8 cellular contexts compared by ENCODE assay signal in the genomic region with DNA sequence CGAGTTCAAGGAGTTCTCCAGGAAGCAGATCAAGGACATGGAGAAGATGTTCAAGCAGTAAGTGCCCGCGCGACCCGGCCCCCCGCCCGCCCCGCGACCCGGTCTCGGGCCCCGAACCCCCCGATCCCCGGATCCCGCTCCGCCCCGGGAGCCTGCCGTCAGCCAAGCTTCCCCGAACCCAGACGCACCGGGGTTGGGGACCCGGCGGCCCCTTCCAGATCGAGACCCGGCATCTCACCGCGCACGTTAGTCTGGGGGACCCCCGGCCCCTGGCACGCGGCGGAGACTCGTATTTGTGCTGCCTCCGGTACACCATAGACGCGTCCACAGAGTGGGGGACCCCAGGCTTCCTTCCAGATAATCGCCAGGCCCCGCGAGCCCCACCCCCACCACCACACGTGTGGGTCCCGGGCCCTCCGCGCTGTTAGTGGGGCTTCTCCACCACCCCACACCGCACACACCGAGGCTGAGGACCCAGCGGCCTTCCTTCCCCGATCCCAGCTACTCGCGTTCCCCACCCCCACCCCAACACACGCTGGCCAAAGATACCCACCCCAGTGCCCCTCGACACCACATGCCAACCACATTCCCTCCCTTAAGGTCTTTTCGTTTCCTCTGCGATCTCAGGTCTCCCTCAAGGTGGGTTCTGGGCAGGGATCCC. TPM values are rescaled to one million over a fixed set of nuclear protein-coding genes. Genes with fewer than 3 reads are reported as not detected.
DNase-seq lines count a peak whose midpoint lies in the region; ATAC-seq and TF ChIP-seq lines count a peak whose summit lies in the region.

No MANE protein-coding gene starts in this region.

- DNase-seq in heart right ventricle (peak in 1 of 2 donors; percentile 27), Right ventricle myocardium superior (no peak), left lobe of liver (ENCODE audit: low spot score) (no peak), NCI-H2171 treated with DMSO at 0.1 percent for 48 hours (lab: John Stamatoyannopoulos, UW) (no peak)
- peak; percentile 67 for DNase-seq in activated CD8-positive, alpha-beta memory T cell treated with anti-CD3 and anti-CD28 coated beads, Interleukin-2, amount 50 U/mL, for 48 hours
- DNase-seq in stimulated activated naive CD8-positive, alpha-beta T cell treated with anti-CD3 and anti-CD28 coated beads, Interleukin-15, amount 100 ng/mL, for 72 hours, result peak; percentile 12 to 19

- peaks cover 0 to 26% (median 0%) of the 10 kb centered on the region in 9 donors for H3K36me3 ChIP-seq in heart right ventricle
- no peaks in the 10 kb centered on the region for H3K36me3 ChIP-seq in iPS-18a (ENCODE audit: control insufficient read depth, low read depth, low read length)

- H3K27me3 Mint-ChIP-seq in stimulated activated naive CD8-positive, alpha-beta T cell treated with anti-CD3 and anti-CD28 coated beads, Interleukin-15, amount 100 ng/mL, for 72 hours, result peaks cover 28% of the 10 kb centered on the region

- intact Hi-C loops in heart right ventricle (cut with DNase I), result loop anchor here in 1 of 10 donors (5.0 kb wide), 1 partner anchor 68 kb away; no protein-coding TSS in a partner anchor
- intact Hi-C loops in Right ventricle myocardium superior (cut with DNase I), result loop anchor here (5.0 kb wide), 1 partner anchor 83 kb away; no protein-coding TSS in a partner anchor

- no peak for TF ChIP-seq CTCF in heart right ventricle (IDR thresholded peaks at IDR 0.05)

- H3K4me3 ChIP-seq in heart right ventricle (peak overlapping the region; percentile 70 to 94 (median 84)), iPS-18a (ENCODE audit: low read length) (peak overlapping the region; percentile 56)

- H3K27me3 ChIP-seq in heart right ventricle (no peaks in the 10 kb centered on the region), iPS-18a (ENCODE audit: control insufficient read depth, insufficient read depth, low read length) (peaks cover 28% of the 10 kb centered on the region)

- peak overlapping the region; percentile 41 to 96 for H3K27ac Mint-ChIP-seq in stimulated activated naive CD8-positive, alpha-beta T cell treated with anti-CD3 and anti-CD28 coated beads, Interleukin-15, amount 100 ng/mL, for 72 hours

- peaks cover 56% of the 10 kb centered on the region for H3K4me1 Mint-ChIP-seq in stimulated activated naive CD8-positive, alpha-beta T cell treated with anti-CD3 and anti-CD28 coated beads, Interleukin-15, amount 100 ng/mL, for 72 hours

- H3K4me1 ChIP-seq in heart right ventricle (peaks cover 7 to 66% (median 45%) of the 10 kb centered on the region in 9 donors), iPS-18a (ENCODE audit: control insufficient read depth, low read depth, low read length) (peaks cover 4% of the 10 kb centered on the region)

- ATAC-seq in heart right ventricle (peak in 1 of 8 donors; percentile 12), Right ventricle myocardium superior (ENCODE audit: poor library complexity) (no peak), left lobe of liver (no peak), GM18517 (IDR thresholded peaks at IDR 0.05; ENCODE audit: unreplicated experiment) (no peak)
- ATAC-seq in stimulated activated naive CD8-positive, alpha-beta T cell treated with anti-CD3 and anti-CD28 coated beads, Interleukin-15, amount 100 ng/mL, for 72 hours, result peak; percentile 11

- H3K9me3 Mint-ChIP-seq in stimulated activated naive CD8-positive, alpha-beta T cell treated with anti-CD3 and anti-CD28 coated beads, Interleukin-15, amount 100 ng/mL, for 72 hours, result no peaks in the 10 kb centered on the region

- H3K9me3 ChIP-seq in heart right ventricle (no peaks in the 10 kb centered on the region), iPS-18a (ENCODE audit: control insufficient read depth, low read depth, low read length) (no peaks in the 10 kb centered on the region)

- peak overlapping the region; percentile 13 for H3K9ac ChIP-seq in iPS-18a (ENCODE audit: low read length)

- H3K4me3 Mint-ChIP-seq in stimulated activated naive CD8-positive, alpha-beta T cell treated with anti-CD3 and anti-CD28 coated beads, Interleukin-15, amount 100 ng/mL, for 72 hours, result peak overlapping the region; percentile 88 to 97

- WGBS in heart right ventricle, 2 donors, result 3% methylated on average over 53 of the region's 53 CpGs

- peak overlapping the region in 9 of 10 donors; percentile 66 to 96 (median 81) for H3K27ac ChIP-seq in heart right ventricle
- no peak overlapping the region for H3K27ac ChIP-seq in iPS-18a (ENCODE audit: low read length)

RNA-seq across cellular contexts. Expression of a gene that starts 0.7 kb away (rescaled TPM):
- total RNA-seq in heart right ventricle (10 to 100 TPM in 9 of 10 donors, 1 to 10 TPM in 1; 9.4 to 32.1 (median 13.5) TPM), Right ventricle myocardium superior (11.6 TPM), left lobe of liver (11.4 TPM)
- polyA plus RNA-seq in heart right ventricle, result 10 to 100 TPM; 20.1 to 20.2 TPM

RNA-seq across cellular contexts. Expression of a gene that starts 27.9 kb away (rescaled TPM):
- total RNA-seq in heart right ventricle, result 1 to 10 TPM in 3 of 10 donors, under 1 TPM in 4, not detected in 3; 0.42 to 1.6 (median 0.93) TPM
- under 1 TPM in 1 of 2 donors, not detected in 1; 0.41 TPM for polyA plus RNA-seq in heart right ventricle
- total RNA-seq in Right ventricle myocardium superior, result not detected
- 2.7 TPM for total RNA-seq in left lobe of liver

RNA-seq across cellular contexts. Expression of a gene that starts 46.2 kb away (rescaled TPM):
- 1 to 10 TPM in 5 of 10 donors, under 1 TPM in 2, not detected in 3; 0.85 to 1.6 (median 1.2) TPM for total RNA-seq in heart right ventricle
- under 1 TPM in 1 of 2 donors, not detected in 1; 0.09 TPM for polyA plus RNA-seq in heart right ventricle
- total RNA-seq in Right ventricle myocardium superior, result not detected
- total RNA-seq in left lobe of liver, result 0.91 TPM

Comparison
In these comparisons a context has a peak if more than half of its experiments do, and no peak if none do; other contexts are left out.
1. DNase-seq: peak in activated CD8-positive, alpha-beta memory T cell treated with anti-CD3 and anti-CD28 coated beads, Interleukin-2, amount 50 U/mL, for 48 hours (single experiment) and stimulated activated naive CD8-positive, alpha-beta T cell treated with anti-CD3 and anti-CD28 coated beads, Interleukin-15, amount 100 ng/mL, for 72 hours (2 of 2); none in Right ventricle myocardium superior (single experiment), left lobe of liver (single experiment) and NCI-H2171 treated with DMSO at 0.1 percent for 48 hours (single experiment).